1 cellular context compared by ENCODE assay signal in the genomic region with DNA sequence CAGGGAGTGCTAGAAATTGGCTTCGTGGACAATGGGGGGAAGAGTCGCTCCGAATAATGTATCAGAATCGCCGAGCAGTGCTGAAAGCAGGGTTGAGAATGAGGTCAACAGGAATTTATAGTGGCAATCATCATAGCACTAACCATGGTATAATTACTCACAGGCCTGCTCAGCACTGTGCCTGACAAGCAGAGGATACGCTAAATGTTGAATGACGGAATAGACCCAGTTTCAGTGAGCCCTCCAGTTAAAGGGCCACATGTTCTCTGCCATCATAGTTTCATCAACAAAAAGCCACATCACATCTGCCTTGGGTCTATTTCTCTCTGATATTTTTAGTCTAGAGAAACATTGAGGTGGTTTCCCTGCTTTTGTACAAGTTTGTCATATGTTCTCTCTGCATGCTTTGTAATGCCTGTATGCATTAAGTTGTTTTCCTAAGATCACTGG.
TF ChIP-seq lines count a peak whose summit lies in the region.

No MANE protein-coding gene starts in this region.

TF ChIP-seq in HEK293, 187 proteins besides CTCF, POLR2A, EP300 and RAD21 (continued from another document and continues in another):
- TF ChIP-seq, protein P1, sequence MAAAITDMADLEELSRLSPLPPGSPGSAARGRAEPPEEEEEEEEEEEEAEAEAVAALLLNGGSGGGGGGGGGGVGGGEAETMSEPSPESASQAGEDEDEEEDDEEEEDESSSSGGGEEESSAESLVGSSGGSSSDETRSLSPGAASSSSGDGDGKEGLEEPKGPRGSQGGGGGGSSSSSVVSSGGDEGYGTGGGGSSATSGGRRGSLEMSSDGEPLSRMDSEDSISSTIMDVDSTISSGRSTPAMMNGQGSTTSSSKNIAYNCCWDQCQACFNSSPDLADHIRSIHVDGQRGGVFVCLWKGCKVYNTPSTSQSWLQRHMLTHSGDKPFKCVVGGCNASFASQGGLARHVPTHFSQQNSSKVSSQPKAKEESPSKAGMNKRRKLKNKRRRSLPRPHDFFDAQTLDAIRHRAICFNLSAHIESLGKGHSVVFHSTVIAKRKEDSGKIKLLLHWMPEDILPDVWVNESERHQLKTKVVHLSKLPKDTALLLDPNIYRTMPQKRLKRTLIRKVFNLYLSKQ (tag by site-specific recombination; IDR thresholded peaks at IDR 0.05; ENCODE audit: borderline replicate concordance), result no peak
- TF ChIP-seq GLI2 (tag by site-specific recombination; IDR thresholded peaks at IDR 0.05; ENCODE audit: borderline replicate concordance, low read depth) (peak; percentile 61; the same call in 1 of the 2 replicates), ZFP37 (tag by site-specific recombination; IDR thresholded peaks at IDR 0.05) (no peak), ZNF514 (tag by site-specific recombination; IDR thresholded peaks at IDR 0.05) (no peak), ZNF558 (tag by site-specific recombination; IDR thresholded peaks at IDR 0.05) (peak; percentile 40; the same call in 1 of the 2 replicates), BCL11A (tag by site-specific recombination; IDR thresholded peaks at IDR 0.05; ENCODE audit: low read depth) (0 out of 2 replicates have a peak, but pooled peaks have one; percentile 47), ZNF335 (tag by site-specific recombination; conservative IDR thresholded peaks at IDR 0.05) (peak; percentile 77), ZNF843 (tag by site-specific recombination; IDR thresholded peaks at IDR 0.05) (peak; percentile 83; the same call in 1 of the 2 replicates), SALL2 (tag by site-specific recombination; IDR thresholded peaks at IDR 0.05; ENCODE audit: borderline replicate concordance) (no peak), MYNN (tag by site-specific recombination; IDR thresholded peaks at IDR 0.05; ENCODE audit: borderline replicate concordance) (no peak), EGR2 (tag by site-specific recombination; IDR thresholded peaks at IDR 0.05; ENCODE audit: low read depth) (no peak), ZNF549 (tag by site-specific recombination; IDR thresholded peaks at IDR 0.05) (no peak), ZNF555 (tag by site-specific recombination; conservative IDR thresholded peaks at IDR 0.05) (no peak), ZBTB17 (tag by site-specific recombination; IDR thresholded peaks at IDR 0.05) (peak; percentile 76), ZNF600 (tag by site-specific recombination; IDR thresholded peaks at IDR 0.05) (peak; percentile 56; the same call in 1 of the 2 replicates), MEIS1 (CRISPR knock-in tag; IDR thresholded peaks at IDR 0.05; ENCODE audit: borderline replicate concordance) (no peak), ZNF302 (tag by site-specific recombination; IDR thresholded peaks at IDR 0.05; ENCODE audit: low read depth) (no peak), ZNF184 (tag by site-specific recombination; IDR thresholded peaks at IDR 0.05) (0 out of 2 replicates have a peak, but pooled peaks have one; percentile 75), SCRT1 (tag by site-specific recombination; IDR thresholded peaks at IDR 0.05; ENCODE audit: borderline replicate concordance) (no peak), ZNF223 (tag by site-specific recombination; IDR thresholded peaks at IDR 0.05) (no peak), ZNF311 (tag by site-specific recombination; IDR thresholded peaks at IDR 0.05; ENCODE audit: borderline replicate concordance) (no peak), MZF1 (tag by site-specific recombination; IDR thresholded peaks at IDR 0.05; ENCODE audit: borderline replicate concordance) (peak; percentile 62; the same call in 1 of the 2 replicates)
- TF ChIP-seq, protein P2, sequence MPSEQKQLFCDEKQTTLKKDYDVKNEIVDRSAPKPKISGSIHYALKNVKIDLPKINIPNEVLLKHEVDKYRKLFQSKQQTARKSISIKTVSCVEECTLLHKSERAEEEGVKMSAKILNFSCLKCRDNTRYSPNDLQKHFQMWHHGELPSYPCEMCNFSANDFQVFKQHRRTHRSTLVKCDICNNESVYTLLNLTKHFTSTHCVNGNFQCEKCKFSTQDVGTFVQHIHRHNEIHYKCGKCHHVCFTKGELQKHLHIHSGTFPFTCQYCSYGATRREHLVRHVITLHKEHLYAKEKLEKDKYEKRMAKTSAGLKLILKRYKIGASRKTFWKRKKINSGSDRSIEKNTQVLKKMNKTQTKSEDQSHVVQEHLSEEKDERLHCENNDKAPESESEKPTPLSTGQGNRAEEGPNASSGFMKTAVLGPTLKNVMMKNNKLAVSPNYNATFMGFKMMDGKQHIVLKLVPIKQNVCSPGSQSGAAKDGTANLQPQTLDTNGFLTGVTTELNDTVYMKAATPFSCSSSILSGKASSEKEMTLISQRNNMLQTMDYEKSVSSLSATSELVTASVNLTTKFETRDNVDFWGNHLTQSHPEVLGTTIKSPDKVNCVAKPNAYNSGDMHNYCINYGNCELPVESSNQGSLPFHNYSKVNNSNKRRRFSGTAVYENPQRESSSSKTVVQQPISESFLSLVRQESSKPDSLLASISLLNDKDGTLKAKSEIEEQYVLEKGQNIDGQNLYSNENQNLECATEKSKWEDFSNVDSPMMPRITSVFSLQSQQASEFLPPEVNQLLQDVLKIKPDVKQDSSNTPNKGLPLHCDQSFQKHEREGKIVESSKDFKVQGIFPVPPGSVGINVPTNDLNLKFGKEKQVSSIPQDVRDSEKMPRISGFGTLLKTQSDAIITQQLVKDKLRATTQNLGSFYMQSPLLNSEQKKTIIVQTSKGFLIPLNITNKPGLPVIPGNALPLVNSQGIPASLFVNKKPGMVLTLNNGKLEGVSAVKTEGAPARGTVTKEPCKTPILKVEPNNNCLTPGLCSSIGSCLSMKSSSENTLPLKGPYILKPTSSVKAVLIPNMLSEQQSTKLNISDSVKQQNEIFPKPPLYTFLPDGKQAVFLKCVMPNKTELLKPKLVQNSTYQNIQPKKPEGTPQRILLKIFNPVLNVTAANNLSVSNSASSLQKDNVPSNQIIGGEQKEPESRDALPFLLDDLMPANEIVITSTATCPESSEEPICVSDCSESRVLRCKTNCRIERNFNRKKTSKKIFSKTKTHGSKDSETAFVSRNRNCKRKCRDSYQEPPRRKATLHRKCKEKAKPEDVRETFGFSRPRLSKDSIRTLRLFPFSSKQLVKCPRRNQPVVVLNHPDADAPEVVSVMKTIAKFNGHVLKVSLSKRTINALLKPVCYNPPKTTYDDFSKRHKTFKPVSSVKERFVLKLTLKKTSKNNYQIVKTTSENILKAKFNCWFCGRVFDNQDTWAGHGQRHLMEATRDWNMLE (tag by site-specific recombination; conservative IDR thresholded peaks at IDR 0.05; ENCODE audit: low read depth), result no peak
- TF ChIP-seq, protein P3, sequence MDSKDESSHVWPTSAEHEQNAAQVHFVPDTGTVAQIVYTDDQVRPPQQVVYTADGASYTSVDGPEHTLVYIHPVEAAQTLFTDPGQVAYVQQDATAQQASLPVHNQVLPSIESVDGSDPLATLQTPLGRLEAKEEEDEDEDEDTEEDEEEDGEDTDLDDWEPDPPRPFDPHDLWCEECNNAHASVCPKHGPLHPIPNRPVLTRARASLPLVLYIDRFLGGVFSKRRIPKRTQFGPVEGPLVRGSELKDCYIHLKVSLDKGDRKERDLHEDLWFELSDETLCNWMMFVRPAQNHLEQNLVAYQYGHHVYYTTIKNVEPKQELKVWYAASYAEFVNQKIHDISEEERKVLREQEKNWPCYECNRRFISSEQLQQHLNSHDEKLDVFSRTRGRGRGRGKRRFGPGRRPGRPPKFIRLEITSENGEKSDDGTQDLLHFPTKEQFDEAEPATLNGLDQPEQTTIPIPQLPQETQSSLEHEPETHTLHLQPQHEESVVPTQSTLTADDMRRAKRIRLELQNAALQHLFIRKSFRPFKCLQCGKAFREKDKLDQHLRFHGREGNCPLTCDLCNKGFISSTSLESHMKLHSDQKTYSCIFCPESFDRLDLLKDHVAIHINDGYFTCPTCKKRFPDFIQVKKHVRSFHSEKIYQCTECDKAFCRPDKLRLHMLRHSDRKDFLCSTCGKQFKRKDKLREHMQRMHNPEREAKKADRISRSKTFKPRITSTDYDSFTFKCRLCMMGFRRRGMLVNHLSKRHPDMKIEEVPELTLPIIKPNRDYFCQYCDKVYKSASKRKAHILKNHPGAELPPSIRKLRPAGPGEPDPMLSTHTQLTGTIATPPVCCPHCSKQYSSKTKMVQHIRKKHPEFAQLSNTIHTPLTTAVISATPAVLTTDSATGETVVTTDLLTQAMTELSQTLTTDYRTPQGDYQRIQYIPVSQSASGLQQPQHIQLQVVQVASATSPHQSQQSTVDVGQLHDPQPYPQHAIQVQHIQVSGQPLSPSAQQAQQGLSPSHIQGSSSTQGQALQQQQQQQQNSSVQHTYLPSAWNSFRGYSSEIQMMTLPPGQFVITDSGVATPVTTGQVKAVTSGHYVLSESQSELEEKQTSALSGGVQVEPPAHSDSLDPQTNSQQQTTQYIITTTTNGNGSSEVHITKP (tag by site-specific recombination; IDR thresholded peaks at IDR 0.05), result peak; percentile 49
- TF ChIP-seq, protein P4, sequence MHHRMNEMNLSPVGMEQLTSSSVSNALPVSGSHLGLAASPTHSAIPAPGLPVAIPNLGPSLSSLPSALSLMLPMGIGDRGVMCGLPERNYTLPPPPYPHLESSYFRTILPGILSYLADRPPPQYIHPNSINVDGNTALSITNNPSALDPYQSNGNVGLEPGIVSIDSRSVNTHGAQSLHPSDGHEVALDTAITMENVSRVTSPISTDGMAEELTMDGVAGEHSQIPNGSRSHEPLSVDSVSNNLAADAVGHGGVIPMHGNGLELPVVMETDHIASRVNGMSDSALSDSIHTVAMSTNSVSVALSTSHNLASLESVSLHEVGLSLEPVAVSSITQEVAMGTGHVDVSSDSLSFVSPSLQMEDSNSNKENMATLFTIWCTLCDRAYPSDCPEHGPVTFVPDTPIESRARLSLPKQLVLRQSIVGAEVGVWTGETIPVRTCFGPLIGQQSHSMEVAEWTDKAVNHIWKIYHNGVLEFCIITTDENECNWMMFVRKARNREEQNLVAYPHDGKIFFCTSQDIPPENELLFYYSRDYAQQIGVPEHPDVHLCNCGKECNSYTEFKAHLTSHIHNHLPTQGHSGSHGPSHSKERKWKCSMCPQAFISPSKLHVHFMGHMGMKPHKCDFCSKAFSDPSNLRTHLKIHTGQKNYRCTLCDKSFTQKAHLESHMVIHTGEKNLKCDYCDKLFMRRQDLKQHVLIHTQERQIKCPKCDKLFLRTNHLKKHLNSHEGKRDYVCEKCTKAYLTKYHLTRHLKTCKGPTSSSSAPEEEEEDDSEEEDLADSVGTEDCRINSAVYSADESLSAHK (tag by site-specific recombination; IDR thresholded peaks at IDR 0.05), result peak; percentile 56
- TF ChIP-seq, protein P5, sequence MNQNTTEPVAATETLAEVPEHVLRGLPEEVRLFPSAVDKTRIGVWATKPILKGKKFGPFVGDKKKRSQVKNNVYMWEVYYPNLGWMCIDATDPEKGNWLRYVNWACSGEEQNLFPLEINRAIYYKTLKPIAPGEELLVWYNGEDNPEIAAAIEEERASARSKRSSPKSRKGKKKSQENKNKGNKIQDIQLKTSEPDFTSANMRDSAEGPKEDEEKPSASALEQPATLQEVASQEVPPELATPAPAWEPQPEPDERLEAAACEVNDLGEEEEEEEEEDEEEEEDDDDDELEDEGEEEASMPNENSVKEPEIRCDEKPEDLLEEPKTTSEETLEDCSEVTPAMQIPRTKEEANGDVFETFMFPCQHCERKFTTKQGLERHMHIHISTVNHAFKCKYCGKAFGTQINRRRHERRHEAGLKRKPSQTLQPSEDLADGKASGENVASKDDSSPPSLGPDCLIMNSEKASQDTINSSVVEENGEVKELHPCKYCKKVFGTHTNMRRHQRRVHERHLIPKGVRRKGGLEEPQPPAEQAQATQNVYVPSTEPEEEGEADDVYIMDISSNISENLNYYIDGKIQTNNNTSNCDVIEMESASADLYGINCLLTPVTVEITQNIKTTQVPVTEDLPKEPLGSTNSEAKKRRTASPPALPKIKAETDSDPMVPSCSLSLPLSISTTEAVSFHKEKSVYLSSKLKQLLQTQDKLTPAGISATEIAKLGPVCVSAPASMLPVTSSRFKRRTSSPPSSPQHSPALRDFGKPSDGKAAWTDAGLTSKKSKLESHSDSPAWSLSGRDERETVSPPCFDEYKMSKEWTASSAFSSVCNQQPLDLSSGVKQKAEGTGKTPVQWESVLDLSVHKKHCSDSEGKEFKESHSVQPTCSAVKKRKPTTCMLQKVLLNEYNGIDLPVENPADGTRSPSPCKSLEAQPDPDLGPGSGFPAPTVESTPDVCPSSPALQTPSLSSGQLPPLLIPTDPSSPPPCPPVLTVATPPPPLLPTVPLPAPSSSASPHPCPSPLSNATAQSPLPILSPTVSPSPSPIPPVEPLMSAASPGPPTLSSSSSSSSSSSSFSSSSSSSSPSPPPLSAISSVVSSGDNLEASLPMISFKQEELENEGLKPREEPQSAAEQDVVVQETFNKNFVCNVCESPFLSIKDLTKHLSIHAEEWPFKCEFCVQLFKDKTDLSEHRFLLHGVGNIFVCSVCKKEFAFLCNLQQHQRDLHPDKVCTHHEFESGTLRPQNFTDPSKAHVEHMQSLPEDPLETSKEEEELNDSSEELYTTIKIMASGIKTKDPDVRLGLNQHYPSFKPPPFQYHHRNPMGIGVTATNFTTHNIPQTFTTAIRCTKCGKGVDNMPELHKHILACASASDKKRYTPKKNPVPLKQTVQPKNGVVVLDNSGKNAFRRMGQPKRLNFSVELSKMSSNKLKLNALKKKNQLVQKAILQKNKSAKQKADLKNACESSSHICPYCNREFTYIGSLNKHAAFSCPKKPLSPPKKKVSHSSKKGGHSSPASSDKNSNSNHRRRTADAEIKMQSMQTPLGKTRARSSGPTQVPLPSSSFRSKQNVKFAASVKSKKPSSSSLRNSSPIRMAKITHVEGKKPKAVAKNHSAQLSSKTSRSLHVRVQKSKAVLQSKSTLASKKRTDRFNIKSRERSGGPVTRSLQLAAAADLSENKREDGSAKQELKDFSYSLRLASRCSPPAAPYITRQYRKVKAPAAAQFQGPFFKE (tag by site-specific recombination; IDR thresholded peaks at IDR 0.05; ENCODE audit: borderline replicate concordance), result no peak
- TF ChIP-seq, protein P6, sequence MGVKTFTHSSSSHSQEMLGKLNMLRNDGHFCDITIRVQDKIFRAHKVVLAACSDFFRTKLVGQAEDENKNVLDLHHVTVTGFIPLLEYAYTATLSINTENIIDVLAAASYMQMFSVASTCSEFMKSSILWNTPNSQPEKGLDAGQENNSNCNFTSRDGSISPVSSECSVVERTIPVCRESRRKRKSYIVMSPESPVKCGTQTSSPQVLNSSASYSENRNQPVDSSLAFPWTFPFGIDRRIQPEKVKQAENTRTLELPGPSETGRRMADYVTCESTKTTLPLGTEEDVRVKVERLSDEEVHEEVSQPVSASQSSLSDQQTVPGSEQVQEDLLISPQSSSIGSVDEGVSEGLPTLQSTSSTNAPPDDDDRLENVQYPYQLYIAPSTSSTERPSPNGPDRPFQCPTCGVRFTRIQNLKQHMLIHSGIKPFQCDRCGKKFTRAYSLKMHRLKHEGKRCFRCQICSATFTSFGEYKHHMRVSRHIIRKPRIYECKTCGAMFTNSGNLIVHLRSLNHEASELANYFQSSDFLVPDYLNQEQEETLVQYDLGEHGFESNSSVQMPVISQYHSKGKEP (tag by site-specific recombination; IDR thresholded peaks at IDR 0.05), result no peak
- TF ChIP-seq, protein P7, sequence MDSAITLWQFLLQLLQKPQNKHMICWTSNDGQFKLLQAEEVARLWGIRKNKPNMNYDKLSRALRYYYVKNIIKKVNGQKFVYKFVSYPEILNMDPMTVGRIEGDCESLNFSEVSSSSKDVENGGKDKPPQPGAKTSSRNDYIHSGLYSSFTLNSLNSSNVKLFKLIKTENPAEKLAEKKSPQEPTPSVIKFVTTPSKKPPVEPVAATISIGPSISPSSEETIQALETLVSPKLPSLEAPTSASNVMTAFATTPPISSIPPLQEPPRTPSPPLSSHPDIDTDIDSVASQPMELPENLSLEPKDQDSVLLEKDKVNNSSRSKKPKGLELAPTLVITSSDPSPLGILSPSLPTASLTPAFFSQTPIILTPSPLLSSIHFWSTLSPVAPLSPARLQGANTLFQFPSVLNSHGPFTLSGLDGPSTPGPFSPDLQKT (IDR thresholded peaks at IDR 0.05; ENCODE audit: borderline replicate concordance, low read depth, low read length), result no peak
